ENCODE assay signal across 8 cellular contexts in genomic region chr1:234970731-234971476, GRCh38.
A peak's percentile ranks its signal among the peaks of the same experiment; 100 is the strongest.
DNase-seq lines count a peak whose midpoint lies in the region; ATAC-seq and TF ChIP-seq lines count a peak whose summit lies in the region.

No MANE protein-coding gene starts in this region.

- DNase-seq in activated CD4-positive, alpha-beta T cell treated with anti-CD3 and anti-CD28 coated beads, Interleukin-2, amount 10 ng/mL, durations not matched to agents 24 days and 14 days: peak; percentile 77
- DNase-seq in activated CD4-positive, alpha-beta T cell treated with anti-CD3 and anti-CD28 coated beads, Interleukin-2, amount 50 U/mL, for 4 hours: no peak
- DNase-seq in NCI-H1092 (lab: John Stamatoyannopoulos, UW) (peak; percentile 78), Right ventricle myocardium superior (peak; percentile 87), ovary (peak; percentile 85 to 90 (median 85)), GM19238 (ENCODE audit: insufficient read length, low spot score) (no peak), NCI-H1048 (lab: John Stamatoyannopoulos, UW) (no peak)
- DNase-seq in activated naive CD8-positive, alpha-beta T cell treated with anti-CD3 and anti-CD28 coated beads, Interleukin-2, amount 10 ng/mL, durations not matched to agents 7 days and 5 days: no peak

- POLR2A ChIA-PET in activated naive CD8-positive, alpha-beta T cell treated with anti-CD3 and anti-CD28 coated beads, Interleukin-2, amount 10 ng/mL, durations not matched to agents 7 days and 5 days (lab: Charles Lee): interaction anchor here (0.7 to 1.8 kb wide), 3 partner anchors 8 to 45 kb away, joined by 3 to 10 read pairs (median 4); no protein-coding TSS in a partner anchor

- H3K27ac Mint-ChIP-seq in activated CD4-positive, alpha-beta T cell treated with anti-CD3 and anti-CD28 coated beads, Interleukin-2, amount 10 ng/mL, durations not matched to agents 24 days and 14 days: peak overlapping the region; percentile 79
- peak overlapping the region; percentile 82 for H3K27ac Mint-ChIP-seq in activated naive CD8-positive, alpha-beta T cell treated with anti-CD3 and anti-CD28 coated beads, Interleukin-2, amount 10 ng/mL, durations not matched to agents 7 days and 5 days

- H3K4me3 ChIP-seq in ovary: no peak overlapping the region

- no peaks in the 10 kb centered on the region for H3K9me3 ChIP-seq in ovary

- no peak for TF ChIP-seq EP300 in ovary (IDR thresholded peaks at IDR 0.05)

- H3K27me3 ChIP-seq in ovary: no peaks in the 10 kb centered on the region

- peak in 2 of 3 donors; percentile 4 to 12 for TF ChIP-seq CTCF in ovary (IDR thresholded peaks at IDR 0.05)

- peak overlapping the region; percentile 61 to 87 for H3K27ac ChIP-seq in ovary

- intact Hi-C loops in activated CD4-positive, alpha-beta T cell treated with anti-CD3 and anti-CD28 coated beads, Interleukin-2, amount 10 ng/mL, durations not matched to agents 24 days and 14 days (cut with micrococcal nuclease): loop anchor here (1.0 to 2.0 kb wide), 3 partner anchors 7 to 40 kb away; no protein-coding TSS in a partner anchor
- intact Hi-C loops in Right ventricle myocardium superior (cut with DNase I): no loop called here
- intact Hi-C loops in ovary (cut with DNase I): loop anchor here (10.0 kb wide), 5 partner anchors 56 to 476 kb away; no protein-coding TSS in a partner anchor

- 17 to 22% (median 18%) methylated on average over 12 of the region's 12 CpGs for WGBS in ovary, 3 donors

- H3K36me3 ChIP-seq in ovary: no peaks in the 10 kb centered on the region

- ATAC-seq in activated naive CD8-positive, alpha-beta T cell treated with anti-CD3 and anti-CD28 coated beads, Interleukin-2, amount 10 ng/mL, durations not matched to agents 7 days and 5 days (ENCODE audit: low read depth): peak; percentile 40
- peak; percentile 81 for ATAC-seq in Right ventricle myocardium superior (ENCODE audit: poor library complexity)

- H3K27me3 Mint-ChIP-seq in activated CD4-positive, alpha-beta T cell treated with anti-CD3 and anti-CD28 coated beads, Interleukin-2, amount 10 ng/mL, durations not matched to agents 24 days and 14 days: no peaks in the 10 kb centered on the region
- no peaks in the 10 kb centered on the region for H3K27me3 Mint-ChIP-seq in activated naive CD8-positive, alpha-beta T cell treated with anti-CD3 and anti-CD28 coated beads, Interleukin-2, amount 10 ng/mL, durations not matched to agents 7 days and 5 days

- peaks cover 62% of the 10 kb centered on the region for H3K4me1 Mint-ChIP-seq in activated CD4-positive, alpha-beta T cell treated with anti-CD3 and anti-CD28 coated beads, Interleukin-2, amount 10 ng/mL, durations not matched to agents 24 days and 14 days
- peaks cover 43% of the 10 kb centered on the region for H3K4me1 Mint-ChIP-seq in activated naive CD8-positive, alpha-beta T cell treated with anti-CD3 and anti-CD28 coated beads, Interleukin-2, amount 10 ng/mL, durations not matched to agents 7 days and 5 days

- peak overlapping the region; percentile 63 for H3K4me3 Mint-ChIP-seq in activated CD4-positive, alpha-beta T cell treated with anti-CD3 and anti-CD28 coated beads, Interleukin-2, amount 10 ng/mL, durations not matched to agents 24 days and 14 days
- H3K4me3 Mint-ChIP-seq in activated naive CD8-positive, alpha-beta T cell treated with anti-CD3 and anti-CD28 coated beads, Interleukin-2, amount 10 ng/mL, durations not matched to agents 7 days and 5 days: no peak overlapping the region

- H3K36me3 Mint-ChIP-seq in activated CD4-positive, alpha-beta T cell treated with anti-CD3 and anti-CD28 coated beads, Interleukin-2, amount 10 ng/mL, durations not matched to agents 24 days and 14 days (ENCODE audit: low read depth): peaks cover 12% of the 10 kb centered on the region
- peaks cover 4% of the 10 kb centered on the region for H3K36me3 Mint-ChIP-seq in activated naive CD8-positive, alpha-beta T cell treated with anti-CD3 and anti-CD28 coated beads, Interleukin-2, amount 10 ng/mL, durations not matched to agents 7 days and 5 days

- TF ChIP-seq POLR2A in ovary (IDR thresholded peaks at IDR 0.05): no peak

- H3K4me1 ChIP-seq in ovary (ENCODE audit: insufficient read depth): peaks cover 21% of the 10 kb centered on the region

- H3K9me3 Mint-ChIP-seq in activated CD4-positive, alpha-beta T cell treated with anti-CD3 and anti-CD28 coated beads, Interleukin-2, amount 10 ng/mL, durations not matched to agents 24 days and 14 days: peaks cover 7% of the 10 kb centered on the region
- no peaks in the 10 kb centered on the region for H3K9me3 Mint-ChIP-seq in activated naive CD8-positive, alpha-beta T cell treated with anti-CD3 and anti-CD28 coated beads, Interleukin-2, amount 10 ng/mL, durations not matched to agents 7 days and 5 days

Comparison
In these comparisons a context has a peak if more than half of its experiments do, and no peak if none do; other contexts are left out.
1. DNase-seq: peak in activated CD4-positive, alpha-beta T cell treated with anti-CD3 and anti-CD28 coated beads, Interleukin-2, amount 10 ng/mL, durations not matched to agents 24 days and 14 days (single experiment), NCI-H1092 (single experiment), Right ventricle myocardium superior (single experiment) and ovary (5 of 5); none in activated CD4-positive, alpha-beta T cell treated with anti-CD3 and anti-CD28 coated beads, Interleukin-2, amount 50 U/mL, for 4 hours (0 of 2), activated naive CD8-positive, alpha-beta T cell treated with anti-CD3 and anti-CD28 coated beads, Interleukin-2, amount 10 ng/mL, durations not matched to agents 7 days and 5 days (single experiment), GM19238 (single experiment) and NCI-H1048 (single experiment).